Comparison of ENCODE assay signal across 17 cellular contexts in genomic region chr4:80781436-80781835, GRCh38.
A peak's percentile ranks its signal among the peaks of the same experiment; 100 is the strongest.
DNase-seq lines count a peak whose midpoint lies in the region; ATAC-seq, FAIRE-seq and TF ChIP-seq lines count a peak whose summit lies in the region.
"Had no signal": no experiment of that assay in that cellular context is flagged by ENCODE, and none has a peak within 500 bp of the region (broad histone marks: within the 10 kb centered on the region; RNA-seq: fewer than 3 reads in every experiment).

No MANE protein-coding gene starts in this region.

- TF ChIP-seq CTCF in PC-3 (conservative IDR thresholded peaks at IDR 0.05; ENCODE audit: low read depth, low read length), result no peak
- no peak for TF ChIP-seq CTCF in bronchial epithelial cell (IDR thresholded peaks at IDR 0.05; ENCODE audit: insufficient read depth, low read length, severe bottlenecking)
- TF ChIP-seq CTCF in kidney epithelial cell (IDR thresholded peaks at IDR 0.05; ENCODE audit: insufficient read depth, low read length, poor library complexity, severe bottlenecking), result no peak

- no peaks in the 10 kb centered on the region for H3K36me3 ChIP-seq in PC-3 (ENCODE audit: low read depth, low read length)
- H3K36me3 ChIP-seq in bronchial epithelial cell (ENCODE audit: control insufficient read depth, insufficient read depth, low read length), result no peaks in the 10 kb centered on the region
- no peaks in the 10 kb centered on the region for H3K36me3 ChIP-seq in kidney epithelial cell (ENCODE audit: control insufficient read depth, insufficient read depth, low read length)
- H3K36me3 ChIP-seq: BLaER1 treated with 17β-estradiol and CSF1 and Interleukin-3, amounts not matched to agents 10 nM and 100 nM; HAP-1 had no signal

- no peak overlapping the region for H3K9ac ChIP-seq in PC-3 (ENCODE audit: low read length)
- H3K9ac ChIP-seq: BLaER1 treated with 17β-estradiol and CSF1 and Interleukin-3, amounts not matched to agents 10 nM and 100 nM; GM23248 had no signal

- no peak overlapping the region for H3K4me3 ChIP-seq in PC-3 (ENCODE audit: low read length)
- no peak overlapping the region for H3K4me3 ChIP-seq in bronchial epithelial cell (ENCODE audit: low read depth, low read length)
- H3K4me3 ChIP-seq in kidney epithelial cell (ENCODE audit: low read depth, low read length), result no peak overlapping the region
- H3K4me3 ChIP-seq: BLaER1 treated with 17β-estradiol and CSF1 and Interleukin-3, amounts not matched to agents 10 nM and 100 nM; GM23248; HAP-1 had no signal

- no peaks in the 10 kb centered on the region for H3F3A ChIP-seq in PC-3 (ENCODE audit: low read length, unreplicated experiment)

- no peaks in the 10 kb centered on the region for H3K9me2 ChIP-seq in PC-3 (replicated peaks; ENCODE audit: low read length)

- ATAC-seq in PC-3 (no peak), HG02798 (IDR thresholded peaks at IDR 0.05; ENCODE audit: poor library complexity, unreplicated experiment) (no peak)
- ATAC-seq: CD8-positive, alpha-beta T cell; HepG2 had no signal

- H4K20me1 ChIP-seq in PC-3 (ENCODE audit: low read length), result no peaks in the 10 kb centered on the region
- H4K20me1 ChIP-seq: BLaER1 treated with 17β-estradiol and CSF1 and Interleukin-3, amounts not matched to agents 10 nM and 100 nM had no signal

- H3K79me2 ChIP-seq in PC-3 (ENCODE audit: low read length), result no peaks in the 10 kb centered on the region

- peak; percentile 6 for DNase-seq in HT1080 (ENCODE audit: low read depth)
- DNase-seq in PC-3, result peak; percentile 4
- peak; percentile 6 for DNase-seq in bronchial epithelial cell (ENCODE audit: low read depth)
- DNase-seq in kidney epithelial cell (ENCODE audit: low read depth), result peak; percentile 14
- no peak for DNase-seq in NCI-H1092 treated with DMSO at 0.1 percent for 48 hours (lab: John Stamatoyannopoulos, UW)
- no peak for DNase-seq in UCSD-AML1 (lab: John Stamatoyannopoulos, UW; ENCODE audit: unreplicated experiment)
- DNase-seq in NCI-H187 treated with DMSO at 0.1 percent for 48 hours (lab: John Stamatoyannopoulos, UW), result no peak
- DNase-seq: Calu3; CD8-positive, alpha-beta T cell; DMS79 treated with DMSO at 0.1 percent for 48 hours; GF-D8; GM23248 had no signal

- no peaks in the 10 kb centered on the region for H3K4me1 ChIP-seq in PC-3 (ENCODE audit: insufficient read depth, low read length)
- H3K4me1 ChIP-seq: BLaER1 treated with 17β-estradiol and CSF1 and Interleukin-3, amounts not matched to agents 10 nM and 100 nM; HAP-1 had no signal

- no TSS peak for BruUV-seq in PC-3 (replicated peaks; lab: Mats Ljungman, UMichigan)

- H3K27me3 ChIP-seq in PC-3 (ENCODE audit: low read length) (no peaks in the 10 kb centered on the region), bronchial epithelial cell (ENCODE audit: control insufficient read depth, insufficient read depth, low read length) (no peaks in the 10 kb centered on the region), kidney epithelial cell (ENCODE audit: control insufficient read depth, insufficient read depth, low read length) (no peaks in the 10 kb centered on the region)
- H3K27me3 ChIP-seq: BLaER1 treated with 17β-estradiol and CSF1 and Interleukin-3, amounts not matched to agents 10 nM and 100 nM had no signal

- H3K27ac ChIP-seq in PC-3 (ENCODE audit: low read length), result no peak overlapping the region
- H3K27ac ChIP-seq: BLaER1 treated with 17β-estradiol and CSF1 and Interleukin-3, amounts not matched to agents 10 nM and 100 nM; GM23248 had no signal

- FAIRE-seq in bronchial epithelial cell (lab: Jason Lieb, UNC), result no peak
- FAIRE-seq: GM19239, HepG2 had no signal

- no peaks in the 10 kb centered on the region for H3K9me3 ChIP-seq in PC-3 (ENCODE audit: low read length)
- H3K9me3 ChIP-seq: BLaER1 treated with 17β-estradiol and CSF1 and Interleukin-3, amounts not matched to agents 10 nM and 100 nM; HAP-1 had no signal

- no peak overlapping the region for H3K4me2 ChIP-seq in PC-3 (ENCODE audit: low read length)
- H3K4me2 ChIP-seq: BLaER1 treated with 17β-estradiol and CSF1 and Interleukin-3, amounts not matched to agents 10 nM and 100 nM had no signal

- intact Hi-C loops in PC-3 (cut with micrococcal nuclease), result no loop called here

- POLR2A ChIA-PET in PC-3 (lab: Charles Lee; ENCODE audit: unreplicated experiment), result no interaction called here

- H2AFZ ChIP-seq in PC-3 (ENCODE audit: low read length), result no peak overlapping the region
- H2AFZ ChIP-seq: GM23248 had no signal

- CTCF ChIA-PET in PC-3 (lab: Charles Lee), result no interaction called here

Comparison
In these comparisons a context has a peak if more than half of its experiments do, and no peak if none do; other contexts are left out.
1. DNase-seq: peak in HT1080 (single experiment), PC-3 (single experiment), bronchial epithelial cell (single experiment) and kidney epithelial cell (single experiment); none in NCI-H1092 treated with DMSO at 0.1 percent for 48 hours (single experiment), UCSD-AML1 (single experiment) and NCI-H187 treated with DMSO at 0.1 percent for 48 hours (single experiment).